Comparison of ENCODE assay signal across 19 cellular contexts in the genomic region with DNA sequence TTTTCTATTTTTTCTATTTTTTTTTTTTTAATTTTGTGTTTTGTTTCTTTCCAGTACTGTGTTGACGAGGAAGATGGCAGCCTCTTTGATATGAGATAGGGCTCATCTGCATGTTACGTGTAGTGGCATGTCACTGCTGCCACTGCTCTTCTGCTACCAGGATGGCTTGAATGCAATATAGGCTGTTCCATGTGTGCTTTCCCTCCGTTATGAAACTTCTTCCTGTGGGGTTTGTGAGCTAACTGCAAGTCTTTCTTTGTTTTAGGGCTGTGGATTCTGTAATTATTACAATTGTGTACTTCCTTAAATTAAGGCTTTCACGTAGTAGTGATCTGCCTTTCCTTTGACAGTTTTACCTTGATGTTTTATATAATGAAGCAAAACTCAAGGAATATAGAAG.
"Had no signal": no experiment of that assay in that cellular context is flagged by ENCODE, and none has a peak within 500 bp of the region (broad histone marks: within the 10 kb centered on the region; RNA-seq: fewer than 3 reads in every experiment).

No MANE protein-coding gene starts in this region.

- H3K27ac ChIP-seq: foreskin keratinocyte, transverse colon had no signal

- ATAC-seq: activated naive CD8-positive, alpha-beta T cell treated with anti-CD3 and anti-CD28 coated beads, Interleukin-2, amount 50 U/mL, for 24 hours; foreskin keratinocyte; left lobe of liver; naive thymus-derived CD8-positive, alpha-beta T cell; stimulated activated naive B cell treated with anti-CD40 and anti-IgM and Interleukin-4, amounts not matched to agents 10 μg/mL and 1 μg/mL and 100 μg/mL, for 72 hours had no signal

- H3K27me3 Mint-ChIP-seq: activated naive CD8-positive, alpha-beta T cell treated with anti-CD3 and anti-CD28 coated beads, Interleukin-2, amount 50 U/mL, for 24 hours; brain; dendritic cell treated with granulocyte-macrophage colony-stimulating factor and Interleukin-4, amounts not matched to agents 40 ng/mL and 50 ng/mL, for 4 days; naive thymus-derived CD8-positive, alpha-beta T cell; progenitor cell of endocrine pancreas; stimulated activated naive B cell treated with anti-CD40 and anti-IgM and Interleukin-4, amounts not matched to agents 10 μg/mL and 1 μg/mL and 100 μg/mL, for 72 hours had no signal

- DNase-seq: activated CD8-positive, alpha-beta memory T cell treated with anti-CD3 and anti-CD28 coated beads, Interleukin-2, amount 50 U/mL, for 48 hours; activated effector memory CD4-positive, alpha-beta T cell treated with Interleukin-2 at 50 U/mL for 16 hours; activated naive CD4-positive, alpha-beta T cell treated with anti-CD3 and anti-CD28 coated beads, Interleukin-2, amount 50 U/mL, for 16 hours; activated naive CD8-positive, alpha-beta T cell treated with anti-CD3 and anti-CD28 coated beads, Interleukin-2, amount 50 U/mL, for 24 hours; activated T-cell treated with anti-CD3 and anti-CD28 coated beads, Interleukin-2, amount 50 U/mL, for 48 hours; effector CD4-positive, alpha-beta T cell; erythroblast; foreskin keratinocyte; naive thymus-derived CD8-positive, alpha-beta T cell; stimulated activated CD4-positive, alpha-beta T cell treated with anti-CD3 and anti-CD28 coated beads, Interleukin-2, amount 100 ng/mL, for 48 hours; stimulated activated CD8-positive, alpha-beta memory T cell treated with anti-CD3 and anti-CD28 coated beads, Interleukin-4, amount 100 ng/mL, for 48 hours; stimulated activated naive B cell treated with anti-CD40 and anti-IgM and Interleukin-4, amounts not matched to agents 10 μg/mL and 1 μg/mL and 100 μg/mL, for 72 hours; T-helper 9 cell; transverse colon had no signal

- H3K9me3 ChIP-seq: transverse colon had no signal

- H3K4me3 Mint-ChIP-seq: activated naive CD8-positive, alpha-beta T cell treated with anti-CD3 and anti-CD28 coated beads, Interleukin-2, amount 50 U/mL, for 24 hours; brain; dendritic cell treated with granulocyte-macrophage colony-stimulating factor and Interleukin-4, amounts not matched to agents 40 ng/mL and 50 ng/mL, for 4 days; naive thymus-derived CD8-positive, alpha-beta T cell; stimulated activated naive B cell treated with anti-CD40 and anti-IgM and Interleukin-4, amounts not matched to agents 10 μg/mL and 1 μg/mL and 100 μg/mL, for 72 hours had no signal

- H3K4me3 ChIP-seq: lung, transverse colon had no signal

- H3K27ac Mint-ChIP-seq: activated naive CD8-positive, alpha-beta T cell treated with anti-CD3 and anti-CD28 coated beads, Interleukin-2, amount 50 U/mL, for 24 hours; dendritic cell treated with granulocyte-macrophage colony-stimulating factor and Interleukin-4, amounts not matched to agents 40 ng/mL and 50 ng/mL, for 4 days; progenitor cell of endocrine pancreas had no signal

- H3K36me3 ChIP-seq: transverse colon had no signal

- H3K27me3 ChIP-seq: foreskin keratinocyte, transverse colon had no signal

- H3K9me3 Mint-ChIP-seq: activated naive CD8-positive, alpha-beta T cell treated with anti-CD3 and anti-CD28 coated beads, Interleukin-2, amount 50 U/mL, for 24 hours; dendritic cell treated with granulocyte-macrophage colony-stimulating factor and Interleukin-4, amounts not matched to agents 40 ng/mL and 50 ng/mL, for 4 days; naive thymus-derived CD8-positive, alpha-beta T cell; stimulated activated naive B cell treated with anti-CD40 and anti-IgM and Interleukin-4, amounts not matched to agents 10 μg/mL and 1 μg/mL and 100 μg/mL, for 72 hours had no signal
